In genomic region chr17:47918003-47918402, GRCh38 we compare ENCODE assay signal across 25 cellular contexts. TPM values are rescaled to one million over a fixed set of nuclear protein-coding genes. Genes with fewer than 3 reads are reported as not detected.
DNase-seq lines count a peak whose midpoint lies in the region; ATAC-seq, FAIRE-seq and TF ChIP-seq lines count a peak whose summit lies in the region.
"Had no signal": no experiment of that assay in that cellular context is flagged by ENCODE, and none has a peak within 500 bp of the region (broad histone marks: within the 10 kb centered on the region; RNA-seq: fewer than 3 reads in every experiment).

No MANE protein-coding gene starts in this region.

- no peaks in the 10 kb centered on the region for H4K20me1 ChIP-seq in endothelial cell of umbilical vein (replicated peaks; ENCODE audit: control insufficient read depth, extremely low read depth, insufficient read depth, low read length)

- TF ChIP-seq EP300 in transverse colon (IDR thresholded peaks at IDR 0.05; ENCODE audit: low read depth): no peak

- H3K4me1 Mint-ChIP-seq in stimulated activated naive CD8-positive, alpha-beta T cell treated with anti-CD3 and anti-CD28 coated beads, Interleukin-15, amount 100 ng/mL, for 72 hours: peaks cover 10% of the 10 kb centered on the region
- H3K4me1 Mint-ChIP-seq: GM23338 had no signal

- H3K9me3 ChIP-seq in RWPE2 (ENCODE audit: severe bottlenecking) (no peaks in the 10 kb centered on the region), endothelial cell of umbilical vein (replicated peaks; ENCODE audit: control insufficient read depth, insufficient read depth, low read length) (no peaks in the 10 kb centered on the region), transverse colon (no peaks in the 10 kb centered on the region)
- H3K9me3 ChIP-seq: SJSA1 had no signal

- H3K4me3 Mint-ChIP-seq in stimulated activated naive CD8-positive, alpha-beta T cell treated with anti-CD3 and anti-CD28 coated beads, Interleukin-15, amount 100 ng/mL, for 72 hours: no peak overlapping the region
- H3K4me3 Mint-ChIP-seq: GM23338 had no signal

- H3K27me3 ChIP-seq in RWPE2 (ENCODE audit: insufficient read depth, poor library complexity, severe bottlenecking) (no peaks in the 10 kb centered on the region), endothelial cell of umbilical vein (ENCODE audit: control insufficient read depth in 2 of 2, insufficient read depth in 2 of 2, low read length in 2 of 2) (no peaks in the 10 kb centered on the region), transverse colon (no peaks in the 10 kb centered on the region)
- H3K27me3 ChIP-seq: SJSA1 had no signal

- peak overlapping the region; percentile 8 for H3K27ac ChIP-seq in RWPE2 (ENCODE audit: poor library complexity, severe bottlenecking)
- no peak overlapping the region for H3K27ac ChIP-seq in endothelial cell of umbilical vein (ENCODE audit: insufficient read depth, low read depth, low read length)
- H3K27ac ChIP-seq in transverse colon: no peak overlapping the region
- H3K27ac ChIP-seq: SJSA1 had no signal

- H3K79me2 ChIP-seq in endothelial cell of umbilical vein (ENCODE audit: control insufficient read depth, insufficient read depth, low read length): no peaks in the 10 kb centered on the region

- H3K4me1 ChIP-seq in RWPE2 (ENCODE audit: insufficient read depth, poor library complexity, severe bottlenecking): peaks cover 8% of the 10 kb centered on the region
- peaks cover 4% of the 10 kb centered on the region for H3K4me1 ChIP-seq in endothelial cell of umbilical vein (ENCODE audit: control insufficient read depth, extremely low read depth, insufficient read depth, low read length)
- no peaks in the 10 kb centered on the region for H3K4me1 ChIP-seq in transverse colon
- H3K4me1 ChIP-seq: SJSA1 had no signal

- H3K4me3 ChIP-seq in RWPE2 (ENCODE audit: severe bottlenecking) (no peak overlapping the region), endothelial cell of umbilical vein (replicated peaks in 1 of 3; ENCODE audit: insufficient read depth in 1 of 3, low read depth in 1 of 3, low read length in 3 of 3) (no peak overlapping the region), transverse colon (no peak overlapping the region)
- H3K4me3 ChIP-seq: GM23338, SJSA1 had no signal

- no peak overlapping the region for H2AFZ ChIP-seq in endothelial cell of umbilical vein (ENCODE audit: low read depth, low read length)
- H2AFZ ChIP-seq: GM23338 had no signal

- intact Hi-C loops in endothelial cell of umbilical vein (cut with micrococcal nuclease): no loop called here
- intact Hi-C loops in transverse colon (cut with DNase I; ENCODE audit: low total_unique reads): no loop called here

- H3K9me3 Mint-ChIP-seq in stimulated activated naive CD8-positive, alpha-beta T cell treated with anti-CD3 and anti-CD28 coated beads, Interleukin-15, amount 100 ng/mL, for 72 hours: no peaks in the 10 kb centered on the region
- H3K9me3 Mint-ChIP-seq: GM23338 had no signal

- no peak for TF ChIP-seq CTCF in RWPE2 (IDR thresholded peaks at IDR 0.05; ENCODE audit: poor library complexity, severe bottlenecking)
- TF ChIP-seq CTCF in endothelial cell of umbilical vein (IDR thresholded peaks at IDR 0.05; ENCODE audit: extremely low read depth in 1 of 2, insufficient read depth in 1 of 2, low read depth in 1 of 2, low read length in 2 of 2): no peak
- TF ChIP-seq CTCF in transverse colon (IDR thresholded peaks at IDR 0.05): no peak

- H3K9ac ChIP-seq in endothelial cell of umbilical vein (replicated peaks; ENCODE audit: extremely low read depth, insufficient read depth, low read length): no peak overlapping the region

- POLR2A ChIA-PET in endothelial cell of umbilical vein (lab: Charles Lee): no interaction called here

- dilution Hi-C loops in endothelial cell of umbilical vein (cut with MboI; ENCODE audit: extremely low pct_ligation_motif_present, low sequenced_read_pairs): no loop called here

- in situ Hi-C loops in transverse colon (cut with MboI; ENCODE audit: low pct_ligation_motif_present in 1 of 4, low pct_unique_long_range_greater_than_20kb in 1 of 4, low sequenced_read_pairs in 3 of 4): no loop called here

- BruUV-seq in endothelial cell of umbilical vein (replicated peaks; lab: Mats Ljungman, UMichigan): no TSS peak

- DNase-seq in AML-193 (lab: John Stamatoyannopoulos, UW) (peak; percentile 61 to 66), CD1c-positive myeloid dendritic cell (ENCODE audit: extremely low spot score) (peak; percentile 26), RWPE2 (ENCODE audit: low spot score) (no peak), endothelial cell of umbilical vein (ENCODE audit: low read depth, low spot score) (no peak), transverse colon (no peak), SHP77 (lab: John Stamatoyannopoulos, UW) (no peak), UCSD-AML1 (lab: John Stamatoyannopoulos, UW; ENCODE audit: unreplicated experiment) (no peak)
- no peak for DNase-seq in stimulated activated naive CD8-positive, alpha-beta T cell treated with anti-CD3 and anti-CD28 coated beads, Interleukin-15, amount 100 ng/mL, for 72 hours
- DNase-seq: ACHN; DMS 273 treated with DMSO at 0.1 percent for 48 hours; IMR-90; Karpas-422; MM.1S; NCI-H1417; NCI-H187 treated with DMSO at 0.1 percent for 48 hours; NCI-H446; NCI-H69; NK-92 treated with Interleukin-12 subunit alpha and Interleukin-12 subunit beta, amount 100 ng/mL, for 24 hours had no signal

- peak; percentile 38 for FAIRE-seq in endothelial cell of umbilical vein (lab: Jason Lieb, UNC)
- FAIRE-seq: GM12892 had no signal

- 59 to 74% methylated on average over 2 of the region's 2 CpGs for WGBS in transverse colon (ENCODE audit: low coverage in 1 of 2), 2 donors

- peaks cover under 1% of the 10 kb centered on the region for H3K36me3 ChIP-seq in RWPE2 (ENCODE audit: low read depth)
- peaks cover 0 to 2% of the 10 kb centered on the region in 2 experiments for H3K36me3 ChIP-seq in endothelial cell of umbilical vein (ENCODE audit: control insufficient read depth in 2 of 2, extremely low read depth in 1 of 2, insufficient read depth in 2 of 2, low read length in 2 of 2)
- H3K36me3 ChIP-seq in transverse colon: peaks cover 0 to 15% (median 6%) of the 10 kb centered on the region in 4 donors

- TF ChIP-seq POLR2A in endothelial cell of umbilical vein (IDR thresholded peaks at IDR 0.05; ENCODE audit: low read depth, low read length) (no peak), transverse colon (IDR thresholded peaks at IDR 0.05) (no peak)

- no peaks in the 10 kb centered on the region for H3K27me3 Mint-ChIP-seq in stimulated activated naive CD8-positive, alpha-beta T cell treated with anti-CD3 and anti-CD28 coated beads, Interleukin-15, amount 100 ng/mL, for 72 hours

- CTCF ChIA-PET in endothelial cell of umbilical vein (lab: Charles Lee): interaction anchor here (1.0 kb wide), 1 partner anchor 24 kb away, joined by 3 read pairs; no protein-coding TSS in a partner anchor

- ATAC-seq in RWPE2 (ENCODE audit: low read depth): no peak
- ATAC-seq in stimulated activated naive CD8-positive, alpha-beta T cell treated with anti-CD3 and anti-CD28 coated beads, Interleukin-15, amount 100 ng/mL, for 72 hours: no peak
- ATAC-seq: GM23338, HCT116 had no signal

- no peaks in the 10 kb centered on the region for H3K9me1 ChIP-seq in endothelial cell of umbilical vein (replicated peaks; ENCODE audit: control insufficient read depth, extremely low read depth, insufficient read depth, low read length)

- no peak overlapping the region for H3K27ac Mint-ChIP-seq in stimulated activated naive CD8-positive, alpha-beta T cell treated with anti-CD3 and anti-CD28 coated beads, Interleukin-15, amount 100 ng/mL, for 72 hours
- H3K27ac Mint-ChIP-seq: GM23338 had no signal

- H3K4me2 ChIP-seq in endothelial cell of umbilical vein (ENCODE audit: insufficient read depth, low read length): no peak overlapping the region
- H3K4me2 ChIP-seq: GM23338 had no signal

RNA-seq across cellular contexts. Expression of gene SP2, which starts 22.0 kb away (rescaled TPM):
- total RNA-seq in endothelial cell of umbilical vein (18.5 and 18.6 TPM in 2 replicates), transverse colon (10 to 100 TPM in 3 of 4 donors, 1 to 10 TPM in 1; 8.3 to 22.1 (median 17.4) TPM)
- 10.4 and 11.2 TPM in 2 replicates for polyA plus RNA-seq in endothelial cell of umbilical vein
- 10.8 and 12.8 TPM in 2 replicates for polyA plus RNA-seq in endothelial cell of umbilical vein (2011; cell fraction: cytosol; rRNA removed)
- polyA plus RNA-seq in endothelial cell of umbilical vein (2011; cell fraction: nucleus; rRNA removed): 16.3 and 18.0 TPM in 2 replicates
- polyA plus RNA-seq in endothelial cell of umbilical vein (2012): 14.1 and 14.8 TPM in 2 replicates
- polyA minus RNA-seq in endothelial cell of umbilical vein: 5.3 and 5.4 TPM in 2 replicates
- 5.9 TPM for polyA minus RNA-seq in endothelial cell of umbilical vein (2011; cell fraction: cytosol; rRNA and poly(A)+ RNA removed)
- 6.6 and 7.3 TPM in 2 replicates for polyA minus RNA-seq in endothelial cell of umbilical vein (2011; cell fraction: nucleus; rRNA and poly(A)+ RNA removed)

RNA-seq across cellular contexts. Expression of gene PNPO, which starts 23.4 kb away (rescaled TPM):
- total RNA-seq in endothelial cell of umbilical vein: 20.6 and 22.0 TPM in 2 replicates
- 19.7 and 22.1 TPM in 2 replicates for polyA plus RNA-seq in endothelial cell of umbilical vein
- polyA plus RNA-seq in endothelial cell of umbilical vein (2011; cell fraction: cytosol; rRNA removed): 16.9 and 17.2 TPM in 2 replicates
- 10.0 and 11.7 TPM in 2 replicates for polyA plus RNA-seq in endothelial cell of umbilical vein (2011; cell fraction: nucleus; rRNA removed)
- polyA plus RNA-seq in endothelial cell of umbilical vein (2012): 15.2 and 18.0 TPM in 2 replicates
- polyA minus RNA-seq in endothelial cell of umbilical vein: 27.0 and 29.8 TPM in 2 replicates
- polyA minus RNA-seq in endothelial cell of umbilical vein (2011; cell fraction: cytosol; rRNA and poly(A)+ RNA removed): 23.4 TPM
- 5.3 and 8.8 TPM in 2 replicates for polyA minus RNA-seq in endothelial cell of umbilical vein (2011; cell fraction: nucleus; rRNA and poly(A)+ RNA removed)
- total RNA-seq in transverse colon: 10 to 100 TPM in 3 of 4 donors, 1 to 10 TPM in 1; 7.4 to 83.8 (median 31.6) TPM

RNA-seq across cellular contexts. Expression of gene PRR15L, which starts 39.7 kb away (rescaled TPM):
- total RNA-seq in endothelial cell of umbilical vein (not detected in 2 replicates), transverse colon (100 to 1,000 TPM; 111 to 230 (median 182) TPM)
- not detected in 2 replicates for polyA plus RNA-seq in endothelial cell of umbilical vein
- polyA plus RNA-seq in endothelial cell of umbilical vein (2011; cell fraction: cytosol; rRNA removed): not detected in 2 replicates
- polyA plus RNA-seq in endothelial cell of umbilical vein (2011; cell fraction: nucleus; rRNA removed): not detected in 2 replicates
- 0.11 and 0.18 TPM in 2 replicates for polyA plus RNA-seq in endothelial cell of umbilical vein (2012)
- polyA minus RNA-seq in endothelial cell of umbilical vein: not detected in 2 replicates
- polyA minus RNA-seq in endothelial cell of umbilical vein (2011; cell fraction: cytosol; rRNA and poly(A)+ RNA removed): not detected
- polyA minus RNA-seq in endothelial cell of umbilical vein (2011; cell fraction: nucleus; rRNA and poly(A)+ RNA removed): not detected in 2 replicates
- total RNA-seq: Daoy, GM23338, HT1080, IMR-90, OCI-LY7, SJSA1 had no signal
- polyA plus RNA-seq: IMR-90 had no signal

RNA-seq across cellular contexts. Expression of gene CDK5RAP3, which starts 52.9 kb away (rescaled TPM):
- total RNA-seq in endothelial cell of umbilical vein (109 and 122 TPM in 2 replicates), transverse colon (100 to 1,000 TPM; 159 to 540 (median 296) TPM)
- 128 and 139 TPM in 2 replicates for polyA plus RNA-seq in endothelial cell of umbilical vein
- polyA plus RNA-seq in endothelial cell of umbilical vein (2011; cell fraction: cytosol; rRNA removed): 74.8 and 79.0 TPM in 2 replicates
- polyA plus RNA-seq in endothelial cell of umbilical vein (2011; cell fraction: nucleus; rRNA removed): 1,121 and 1,379 TPM in 2 replicates
- 88.3 and 108 TPM in 2 replicates for polyA plus RNA-seq in endothelial cell of umbilical vein (2012)
- 156 and 174 TPM in 2 replicates for polyA minus RNA-seq in endothelial cell of umbilical vein
- 29.1 TPM for polyA minus RNA-seq in endothelial cell of umbilical vein (2011; cell fraction: cytosol; rRNA and poly(A)+ RNA removed)
- 114 and 116 TPM in 2 replicates for polyA minus RNA-seq in endothelial cell of umbilical vein (2011; cell fraction: nucleus; rRNA and poly(A)+ RNA removed)

Comparison
In these comparisons a context has a peak if more than half of its experiments do, and no peak if none do; other contexts are left out.
1. DNase-seq: peak in AML-193 (2 of 2) and CD1c-positive myeloid dendritic cell (single experiment); none in RWPE2 (single experiment), endothelial cell of umbilical vein (single experiment), stimulated activated naive CD8-positive, alpha-beta T cell treated with anti-CD3 and anti-CD28 coated beads, Interleukin-15, amount 100 ng/mL, for 72 hours (0 of 2), transverse colon (single experiment), SHP77 (0 of 2) and UCSD-AML1 (single experiment).
2. RNA of gene PRR15L, which starts 39.7 kb away (total RNA-seq): 111 to 230 TPM in transverse colon; not detected in endothelial cell of umbilical vein; every median in the first group is over 100 times any median in the second.